14 cellular contexts compared by ENCODE assay signal in the genomic region with DNA sequence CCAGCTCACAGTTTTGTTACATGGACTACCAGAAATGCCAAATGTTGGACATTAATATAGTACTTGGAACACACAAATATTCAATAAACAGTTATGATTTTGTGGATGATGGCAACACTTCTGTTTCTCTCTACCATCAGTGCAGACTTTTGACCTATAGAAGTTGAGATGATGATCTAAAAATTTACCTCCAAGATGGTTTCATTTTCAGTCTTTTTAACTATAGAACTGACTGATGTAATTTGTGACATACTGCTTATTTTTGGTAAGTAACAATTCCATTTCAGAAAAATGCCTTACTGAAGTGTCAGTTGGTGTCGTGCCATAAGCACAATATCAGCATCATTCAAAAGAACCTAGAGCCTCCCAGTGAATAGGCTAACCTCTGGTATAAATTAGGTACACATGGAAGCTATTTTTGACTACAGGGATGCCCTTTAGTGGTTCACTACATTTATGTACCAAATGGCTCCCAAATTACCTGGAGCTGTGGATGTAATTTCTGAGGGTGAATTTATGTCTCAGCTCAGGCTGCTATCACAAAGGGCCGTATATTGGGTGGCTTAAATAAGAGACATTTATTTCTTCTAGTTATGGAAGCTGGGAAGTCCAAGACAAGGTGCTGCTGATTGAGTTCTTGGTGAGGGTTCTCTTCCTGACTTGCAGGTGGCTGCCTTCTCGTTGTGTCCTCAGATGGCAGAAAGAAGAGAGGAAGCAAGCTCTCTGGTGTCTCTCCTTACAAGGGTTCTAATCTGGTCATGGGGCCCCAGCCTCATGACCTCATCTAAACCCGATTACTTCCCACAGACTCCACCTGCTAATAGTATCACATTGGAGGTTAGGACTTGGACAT.
DNase-seq lines count a peak whose midpoint lies in the region; ATAC-seq, FAIRE-seq and TF ChIP-seq lines count a peak whose summit lies in the region.
"Had no signal": no experiment of that assay in that cellular context is flagged by ENCODE, and none has a peak within 500 bp of the region (broad histone marks: within the 10 kb centered on the region; RNA-seq: fewer than 3 reads in every experiment).

No MANE protein-coding gene starts in this region.

- H3K4me3 ChIP-seq in heart right ventricle = no peak overlapping the region
- H3K4me3 ChIP-seq: hepatocyte, upper lobe of right lung had no signal

- H3K36me3 ChIP-seq in heart right ventricle = no peaks in the 10 kb centered on the region
- H3K36me3 ChIP-seq: upper lobe of right lung had no signal

- no peaks in the 10 kb centered on the region for H3K27me3 ChIP-seq in heart right ventricle
- H3K27me3 ChIP-seq: hepatocyte, upper lobe of right lung had no signal

- TF ChIP-seq CTCF in D721Med (IDR thresholded peaks at IDR 0.05; ENCODE audit: insufficient read depth, missing control alignments) (no peak), heart right ventricle (IDR thresholded peaks at IDR 0.05) (no peak)

- peak overlapping the region in 2 of 10 donors; percentile 20 to 43 for H3K27ac ChIP-seq in heart right ventricle
- H3K27ac ChIP-seq: hepatocyte, upper lobe of right lung had no signal

- intact Hi-C loops in heart right ventricle (cut with DNase I) = no loop called here

- ATAC-seq in GM18868 (IDR thresholded peaks at IDR 0.05; ENCODE audit: unreplicated experiment) = peak; percentile 21
- ATAC-seq in HG02938 (IDR thresholded peaks at IDR 0.05; ENCODE audit: unreplicated experiment) = peak; percentile 16
- no peak for ATAC-seq in heart right ventricle
- ATAC-seq: upper lobe of right lung had no signal

- peak; percentile 96 for FAIRE-seq in D721Med (lab: Jason Lieb, UNC)

- peaks cover 0 to 36% (median 10%) of the 10 kb centered on the region in 9 donors for H3K4me1 ChIP-seq in heart right ventricle
- H3K4me1 ChIP-seq: upper lobe of right lung had no signal

- DNase-seq in D721Med (ENCODE audit: insufficient read length, low spot score) = no peak
- DNase-seq in OCI-M1 (lab: John Stamatoyannopoulos, UW) = peak; percentile 5
- no peak for DNase-seq in DMS53 treated with DMSO at 0.1 percent for 48 hours (lab: John Stamatoyannopoulos, UW; ENCODE audit: unreplicated experiment)
- no peak for DNase-seq in NCI-H526 (lab: John Stamatoyannopoulos, UW)
- no peak for DNase-seq in HK-2 (ENCODE audit: unreplicated experiment)
- DNase-seq in heart right ventricle = no peak
- DNase-seq: central memory CD4-positive, alpha-beta T cell; DMS 273 treated with DMSO at 0.1 percent for 48 hours; NCI-H2029 treated with DMSO at 0.1 percent for 48 hours; SHP77; upper lobe of right lung had no signal

- H3K9me3 ChIP-seq in heart right ventricle = no peaks in the 10 kb centered on the region
- H3K9me3 ChIP-seq: upper lobe of right lung had no signal

- 73 to 74% methylated on average over 4 of the region's 4 CpGs for WGBS in heart right ventricle, 2 donors

Comparison
In these comparisons a context has a peak if more than half of its experiments do, and no peak if none do; other contexts are left out.
1. ATAC-seq: peak in GM18868 (single experiment) and HG02938 (single experiment); none in heart right ventricle (0 of 8).